11 cellular contexts compared by ENCODE assay signal in the genomic region with DNA sequence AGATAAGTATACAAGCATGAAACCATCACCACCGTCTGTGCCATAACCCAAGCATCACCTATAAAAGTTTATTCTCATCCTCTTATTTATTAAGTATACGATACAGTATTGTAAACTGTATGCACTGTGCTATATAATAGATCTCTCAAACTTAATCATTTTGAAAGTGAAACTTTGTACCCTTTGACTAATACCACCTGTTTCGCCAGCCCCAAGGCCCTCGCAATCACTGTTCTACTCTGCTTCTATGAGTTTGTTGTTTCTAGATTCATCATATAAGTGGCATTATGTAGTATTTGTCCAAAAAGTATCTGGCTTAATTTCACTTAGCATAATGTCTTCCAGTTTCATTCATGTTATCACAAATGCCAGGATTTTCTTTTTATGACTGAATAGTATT.
DNase-seq lines count a peak whose midpoint lies in the region; ATAC-seq lines count a peak whose summit lies in the region.
"Had no signal": no experiment of that assay in that cellular context is flagged by ENCODE, and none has a peak within 500 bp of the region (broad histone marks: within the 10 kb centered on the region; RNA-seq: fewer than 3 reads in every experiment).

No MANE protein-coding gene starts in this region.

- ATAC-seq in GM18498 (IDR thresholded peaks at IDR 0.05; ENCODE audit: unreplicated experiment) (peak; percentile 96), GM19043 (IDR thresholded peaks at IDR 0.05; ENCODE audit: low read depth, unreplicated experiment) (peak; percentile 85), HG02759 (IDR thresholded peaks at IDR 0.05; ENCODE audit: unreplicated experiment) (peak; percentile 95), HG03558 (IDR thresholded peaks at IDR 0.05; ENCODE audit: extremely low read depth, unreplicated experiment) (peak; percentile 92)
- ATAC-seq: GM23338 had no signal

- DNase-seq in effector CD4-positive, alpha-beta T cell, result no peak
- DNase-seq in UCSD-AML1 (lab: John Stamatoyannopoulos, UW; ENCODE audit: unreplicated experiment), result no peak
- DNase-seq in NCI-H345 treated with DMSO at 0.1 percent for 48 hours (lab: John Stamatoyannopoulos, UW; ENCODE audit: unreplicated experiment), result no peak
- DNase-seq in amygdala (lab: John Stamatoyannopoulos, UW), result no peak
- DNase-seq: adrenal gland, uterus had no signal
